Comparison of ENCODE assay signal across 8 cellular contexts in the genomic region with DNA sequence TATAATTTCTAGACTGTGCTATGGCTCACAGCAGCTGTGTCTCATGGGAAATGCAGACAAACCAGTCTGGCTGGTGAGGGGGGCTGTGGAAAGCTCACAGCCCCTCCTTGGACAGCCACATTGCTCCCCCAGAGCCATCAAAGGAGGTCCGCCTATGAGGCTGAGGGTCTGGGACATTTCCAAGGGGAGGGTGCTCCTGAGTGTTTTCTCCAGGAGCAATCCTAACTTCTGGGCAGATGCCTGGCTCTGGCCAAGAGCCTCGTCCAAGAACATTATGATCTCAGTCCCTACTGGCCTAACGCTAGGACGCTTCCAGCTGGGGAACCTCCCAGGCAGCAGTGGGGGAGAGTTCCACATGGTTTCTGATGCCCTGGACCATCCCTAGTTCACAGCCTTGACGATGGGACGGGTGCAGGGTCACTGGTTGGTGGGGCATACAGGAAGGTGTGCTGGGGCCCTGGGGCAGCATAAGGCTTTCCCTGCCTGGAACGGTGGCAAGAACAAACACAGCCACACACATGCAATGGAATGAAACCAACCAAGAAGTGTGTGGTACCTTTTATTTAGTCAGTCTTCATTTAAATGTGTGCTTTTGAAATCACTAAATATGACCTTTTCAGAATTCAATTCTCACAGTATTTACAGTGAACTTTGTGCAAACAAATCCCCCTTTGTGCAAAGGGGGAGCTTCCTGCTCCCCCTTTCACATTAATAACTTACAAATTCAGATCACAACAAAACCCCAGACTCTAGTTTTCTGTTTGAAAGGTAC.
DNase-seq lines count a peak whose midpoint lies in the region; ATAC-seq and TF ChIP-seq lines count a peak whose summit lies in the region.

No MANE protein-coding gene starts in this region.

- H3K27ac ChIP-seq in foreskin keratinocyte = no peak overlapping the region
- H3K27ac ChIP-seq in upper lobe of left lung = peak overlapping the region; percentile 63 to 82 (median 74)
- no peak overlapping the region for H3K27ac ChIP-seq in SJCRH30

- DNase-seq in amygdala (lab: John Stamatoyannopoulos, UW) (peak in 45 of 56 donors; percentile 22 to 81 (median 51)), foreskin keratinocyte (peak in 1 of 2 donors; percentile 23), nucleus accumbens (lab: John Stamatoyannopoulos, UW) (peak in 48 of 56 donors; percentile 29 to 85 (median 60)), upper lobe of left lung (peak in 1 of 2 donors; percentile 72), NCI-H2171 treated with DMSO at 0.1 percent for 48 hours (lab: John Stamatoyannopoulos, UW) (no peak), SJCRH30 (no peak), SHP77 treated with DMSO at 0.1 percent for 48 hours (lab: John Stamatoyannopoulos, UW) (no peak)
- no peak for DNase-seq in activated T-cell treated with anti-CD3 and anti-CD28 coated beads, Interleukin-2, amount 50 U/mL, for 24 hours

- no peak overlapping the region for H3K4me3 Mint-ChIP-seq in activated T-cell treated with anti-CD3 and anti-CD28 coated beads, Interleukin-2, amount 50 U/mL, for 24 hours

- no peaks in the 10 kb centered on the region for H3K9me3 Mint-ChIP-seq in activated T-cell treated with anti-CD3 and anti-CD28 coated beads, Interleukin-2, amount 50 U/mL, for 24 hours

- peaks cover 4% of the 10 kb centered on the region for H3K36me3 Mint-ChIP-seq in activated T-cell treated with anti-CD3 and anti-CD28 coated beads, Interleukin-2, amount 50 U/mL, for 24 hours (ENCODE audit: low read depth)

- peak in 2 of 4 donors; percentile 62 to 72 for TF ChIP-seq EP300 in upper lobe of left lung (IDR thresholded peaks at IDR 0.05)

- no peaks in the 10 kb centered on the region for H3K27me3 ChIP-seq in foreskin keratinocyte
- H3K27me3 ChIP-seq in upper lobe of left lung = no peaks in the 10 kb centered on the region
- H3K27me3 ChIP-seq in SJCRH30 = no peaks in the 10 kb centered on the region

- no peak overlapping the region for H3K27ac Mint-ChIP-seq in activated T-cell treated with anti-CD3 and anti-CD28 coated beads, Interleukin-2, amount 50 U/mL, for 24 hours

- peaks cover 0 to 5% (median 0%) of the 10 kb centered on the region in 4 donors for H3K36me3 ChIP-seq in upper lobe of left lung
- H3K36me3 ChIP-seq in SJCRH30 = no peaks in the 10 kb centered on the region

- H3K9me3 ChIP-seq in upper lobe of left lung (no peaks in the 10 kb centered on the region), SJCRH30 (replicated peaks) (no peaks in the 10 kb centered on the region)

- H3K4me1 ChIP-seq in foreskin keratinocyte = peaks cover 3% of the 10 kb centered on the region
- peaks cover 21 to 27% (median 25%) of the 10 kb centered on the region in 4 donors for H3K4me1 ChIP-seq in upper lobe of left lung
- no peaks in the 10 kb centered on the region for H3K4me1 ChIP-seq in SJCRH30

- no peak overlapping the region for H3K4me3 ChIP-seq in upper lobe of left lung
- no peak overlapping the region for H3K4me3 ChIP-seq in SJCRH30

- no peaks in the 10 kb centered on the region for H3K4me1 Mint-ChIP-seq in activated T-cell treated with anti-CD3 and anti-CD28 coated beads, Interleukin-2, amount 50 U/mL, for 24 hours (ENCODE audit: low read depth)

- 40 to 56% methylated on average over 4 to 7 of the region's 7 CpGs for WGBS in upper lobe of left lung, 2 donors

- TF ChIP-seq CTCF in foreskin keratinocyte (conservative IDR thresholded peaks at IDR 0.05) = no peak
- no peak for TF ChIP-seq CTCF in upper lobe of left lung (IDR thresholded peaks at IDR 0.05)

- ATAC-seq in foreskin keratinocyte (peak; percentile 45), upper lobe of left lung (ENCODE audit: low FRiP score in 2 of 2) (peak; percentile 75 to 93)

- TF ChIP-seq POLR2A in upper lobe of left lung (IDR thresholded peaks at IDR 0.05) = no peak

- H3K27me3 Mint-ChIP-seq in activated T-cell treated with anti-CD3 and anti-CD28 coated beads, Interleukin-2, amount 50 U/mL, for 24 hours = no peaks in the 10 kb centered on the region

Comparison
In these comparisons a context has a peak if more than half of its experiments do, and no peak if none do; other contexts are left out.
1. DNase-seq: peak in amygdala (45 of 56) and nucleus accumbens (48 of 56); none in activated T-cell treated with anti-CD3 and anti-CD28 coated beads, Interleukin-2, amount 50 U/mL, for 24 hours (single experiment), NCI-H2171 treated with DMSO at 0.1 percent for 48 hours (single experiment), SJCRH30 (0 of 2) and SHP77 treated with DMSO at 0.1 percent for 48 hours (single experiment).
2. H3K27ac ChIP-seq: peak in upper lobe of left lung (4 of 4); none in foreskin keratinocyte (single experiment) and SJCRH30 (single experiment).